Comparison of ENCODE assay signal across 23 cellular contexts in genomic region chr11:126404367-126404766, GRCh38. TPM values are rescaled to one million over a fixed set of nuclear protein-coding genes. Genes with fewer than 3 reads are reported as not detected.
DNase-seq lines count a peak whose midpoint lies in the region; TF ChIP-seq lines count a peak whose summit lies in the region.
"Had no signal": no experiment of that assay in that cellular context is flagged by ENCODE, and none has a peak within 500 bp of the region (broad histone marks: within the 10 kb centered on the region; RNA-seq: fewer than 3 reads in every experiment).

No MANE protein-coding gene starts in this region.

- CTCF ChIA-PET in RWPE1 (lab: Yijun Ruan, JAX), result interaction anchor here (0.6 kb wide), 1 partner anchor 18 kb away, joined by 3 read pairs; no protein-coding TSS in a partner anchor

- H3K27me3 Mint-ChIP-seq in glutamatergic neuron (ENCODE audit: unreplicated experiment) (peaks cover 8% of the 10 kb centered on the region), type B pancreatic cell (no peaks in the 10 kb centered on the region)
- H3K27me3 Mint-ChIP-seq: activated CD4-positive, alpha-beta T cell treated with anti-CD3 and anti-CD28 coated beads, Interleukin-2, amount 10 ng/mL, durations not matched to agents 24 days and 14 days; activated naive CD8-positive, alpha-beta T cell treated with anti-CD3 and anti-CD28 coated beads, Interleukin-2, amount 50 U/mL, for 24 hours; activated T-cell treated with anti-CD3 and anti-CD28 coated beads, Interleukin-2, amount 50 U/mL, for 24 hours had no signal

- H3K27me3 ChIP-seq in Peyer's patch, result no peaks in the 10 kb centered on the region
- H3K27me3 ChIP-seq: ovary had no signal

- H3K27ac ChIP-seq in RWPE1, result peak overlapping the region; percentile 89
- H3K27ac ChIP-seq in Peyer's patch, result no peak overlapping the region
- H3K27ac ChIP-seq: thoracic aorta had no signal

- POLR2A ChIA-PET in RWPE1 (lab: Yijun Ruan, JAX; ENCODE audit: low non-redundant PET), result interaction anchor here (1.7 kb wide), 1 partner anchor 50 kb away, joined by 3 read pairs; no protein-coding TSS in a partner anchor

- peak; percentile 11 for DNase-seq in HS-5 (ENCODE audit: low read depth)
- DNase-seq in RWPE1 (ENCODE audit: low spot score), result no peak
- DNase-seq in glutamatergic neuron, result no peak
- no peak for DNase-seq in type B pancreatic cell (ENCODE audit: extremely low spot score, unreplicated experiment)
- DNase-seq in Peyer's patch, result no peak
- no peak for DNase-seq in NCI-H146 (lab: John Stamatoyannopoulos, UW)
- no peak for DNase-seq in activated T-cell treated with anti-CD3 and anti-CD28 coated beads, Interleukin-2, amount 50 U/mL, for 48 hours
- DNase-seq: activated CD4-positive, alpha-beta T cell treated with anti-CD3 and anti-CD28 coated beads, Interleukin-2, amount 10 ng/mL, durations not matched to agents 24 days and 14 days; activated T-cell treated with anti-CD3 and anti-CD28 coated beads, Interleukin-2, amount 50 U/mL, for 24 hours; caudate nucleus; DMS53; effector CD4-positive, alpha-beta T cell; hippocampal formation; NCI-H1092 treated with DMSO at 0.1 percent for 48 hours; NCI-H2171 treated with DMSO at 0.1 percent for 48 hours; stimulated activated CD4-positive, alpha-beta T cell treated with anti-CD3 and anti-CD28 coated beads, Interleukin-4, amount 100 ng/mL, for 4 hours; T-helper 9 cell had no signal

- TF ChIP-seq POLR2A in Peyer's patch (IDR thresholded peaks at IDR 0.05), result no peak

- H3K4me3 ChIP-seq in Peyer's patch, result no peak overlapping the region
- H3K4me3 ChIP-seq: K562, mucosa of descending colon, ovary, thoracic aorta had no signal

- H3K4me1 ChIP-seq in Peyer's patch, result no peaks in the 10 kb centered on the region

- peaks cover 16% of the 10 kb centered on the region for H3K4me1 Mint-ChIP-seq in glutamatergic neuron (ENCODE audit: low read depth, unreplicated experiment)
- H3K4me1 Mint-ChIP-seq in type B pancreatic cell (ENCODE audit: unreplicated experiment), result peaks cover 28% of the 10 kb centered on the region
- H3K4me1 Mint-ChIP-seq: activated CD4-positive, alpha-beta T cell treated with anti-CD3 and anti-CD28 coated beads, Interleukin-2, amount 10 ng/mL, durations not matched to agents 24 days and 14 days; activated naive CD8-positive, alpha-beta T cell treated with anti-CD3 and anti-CD28 coated beads, Interleukin-2, amount 50 U/mL, for 24 hours; B cell had no signal

- no peaks in the 10 kb centered on the region for H3K9me3 ChIP-seq in Peyer's patch
- H3K9me3 ChIP-seq: ovary, thoracic aorta had no signal

- peaks cover 0 to 4% (median 0%) of the 10 kb centered on the region in 3 donors for H3K36me3 ChIP-seq in Peyer's patch
- H3K36me3 ChIP-seq: ovary had no signal

- H3K27ac Mint-ChIP-seq in glutamatergic neuron (ENCODE audit: unreplicated experiment) (no peak overlapping the region), type B pancreatic cell (peak overlapping the region; percentile 91)
- H3K27ac Mint-ChIP-seq: activated CD4-positive, alpha-beta T cell treated with anti-CD3 and anti-CD28 coated beads, Interleukin-2, amount 10 ng/mL, durations not matched to agents 24 days and 14 days; activated naive CD8-positive, alpha-beta T cell treated with anti-CD3 and anti-CD28 coated beads, Interleukin-2, amount 50 U/mL, for 24 hours; activated T-cell treated with anti-CD3 and anti-CD28 coated beads, Interleukin-2, amount 50 U/mL, for 24 hours; B cell had no signal

- peaks cover 3% of the 10 kb centered on the region for H3K9me3 Mint-ChIP-seq in glutamatergic neuron (ENCODE audit: unreplicated experiment)
- peaks cover 8% of the 10 kb centered on the region for H3K9me3 Mint-ChIP-seq in type B pancreatic cell
- H3K9me3 Mint-ChIP-seq: activated CD4-positive, alpha-beta T cell treated with anti-CD3 and anti-CD28 coated beads, Interleukin-2, amount 10 ng/mL, durations not matched to agents 24 days and 14 days; activated naive CD8-positive, alpha-beta T cell treated with anti-CD3 and anti-CD28 coated beads, Interleukin-2, amount 50 U/mL, for 24 hours; activated T-cell treated with anti-CD3 and anti-CD28 coated beads, Interleukin-2, amount 50 U/mL, for 24 hours had no signal

- H3K36me3 Mint-ChIP-seq in glutamatergic neuron (ENCODE audit: unreplicated experiment), result peaks cover 5% of the 10 kb centered on the region
- H3K36me3 Mint-ChIP-seq in type B pancreatic cell, result peaks cover 8% of the 10 kb centered on the region

- TF ChIP-seq CTCF in RWPE1 (conservative IDR thresholded peaks at IDR 0.05; ENCODE audit: low read depth) (no peak), glutamatergic neuron (IDR thresholded peaks at IDR 0.05; ENCODE audit: partially characterized antibody, unreplicated experiment) (no peak), type B pancreatic cell (conservative IDR thresholded peaks at IDR 0.05) (no peak), Peyer's patch (IDR thresholded peaks at IDR 0.05) (no peak)

- peak overlapping the region; percentile 22 for H3K4me3 Mint-ChIP-seq in glutamatergic neuron (ENCODE audit: unreplicated experiment)
- H3K4me3 Mint-ChIP-seq in type B pancreatic cell, result no peak overlapping the region
- H3K4me3 Mint-ChIP-seq: activated CD4-positive, alpha-beta T cell treated with anti-CD3 and anti-CD28 coated beads, Interleukin-2, amount 10 ng/mL, durations not matched to agents 24 days and 14 days; activated naive CD8-positive, alpha-beta T cell treated with anti-CD3 and anti-CD28 coated beads, Interleukin-2, amount 50 U/mL, for 24 hours; activated T-cell treated with anti-CD3 and anti-CD28 coated beads, Interleukin-2, amount 50 U/mL, for 24 hours; B cell had no signal

RNA-seq across cellular contexts. Expression of gene ST3GAL4, which starts 48.9 kb away (rescaled TPM):
- total RNA-seq in glutamatergic neuron (ENCODE audit: unreplicated experiment), result 10.4 TPM
- total RNA-seq in type B pancreatic cell (ENCODE audit: low replicate concordance), result 18.6 and 19.1 TPM in 2 replicates
- total RNA-seq in Peyer's patch, result 10 to 100 TPM in 1 of 4 donors, 1 to 10 TPM in 3; 1.1 to 14.0 (median 8.6) TPM
